ENCODE assay signal across 1 cellular context in the genomic region with DNA sequence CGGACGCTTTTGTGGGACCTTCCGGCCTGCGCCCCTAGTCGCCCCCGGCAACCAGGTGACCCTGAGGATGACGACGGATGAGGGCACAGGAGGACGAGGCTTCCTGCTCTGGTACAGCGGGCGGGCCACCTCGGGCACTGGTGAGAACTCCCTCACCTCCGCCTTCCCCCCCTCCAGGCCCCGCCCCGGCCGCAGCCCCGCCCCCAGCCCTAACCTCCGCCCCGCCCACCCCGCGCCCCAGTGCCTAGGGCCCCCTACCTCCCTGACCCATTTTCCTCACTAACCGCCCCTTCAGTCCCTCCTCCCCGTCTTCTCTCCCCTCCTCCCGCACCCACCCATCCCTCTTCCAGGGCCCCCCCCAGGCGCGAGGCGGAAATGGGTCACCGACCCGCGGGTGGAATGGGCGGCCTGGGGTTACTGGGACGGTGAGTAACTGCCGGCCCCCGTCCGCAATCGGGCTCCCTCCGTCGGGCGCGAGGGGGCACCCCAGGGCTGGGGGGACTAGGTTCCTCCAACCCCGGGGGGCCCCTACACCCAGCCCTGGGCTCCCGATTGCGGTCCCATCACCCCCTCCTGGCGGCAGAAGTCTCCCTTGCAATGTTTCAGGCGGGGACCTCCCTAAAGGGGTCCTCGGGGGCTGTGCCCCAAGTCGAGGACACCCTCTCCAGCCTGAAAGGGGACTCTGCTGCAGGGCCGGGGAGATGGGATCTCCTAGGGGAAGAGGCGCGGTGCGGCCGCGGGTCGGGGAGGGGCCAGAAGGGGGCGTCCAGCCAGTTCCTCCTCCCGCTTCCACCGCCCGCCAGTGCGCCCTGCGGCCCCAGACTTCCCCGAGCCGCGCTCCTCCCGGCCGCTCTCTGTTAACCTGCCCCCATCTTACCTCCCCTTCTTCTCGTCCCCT.
TF ChIP-seq lines count a peak whose summit lies in the region.

No MANE protein-coding gene starts in this region.

TF ChIP-seq in K562, 482 proteins besides CTCF, POLR2A, EP300 and RAD21 (continued from another document and continues in another):
- TF ChIP-seq GTF2B (IDR thresholded peaks at IDR 0.05; ENCODE audit: extremely low read depth, insufficient read length) = no peak
- TF ChIP-seq MLX (CRISPR knock-in tag; conservative IDR thresholded peaks at IDR 0.05) = no peak
- TF ChIP-seq, protein P1, sequence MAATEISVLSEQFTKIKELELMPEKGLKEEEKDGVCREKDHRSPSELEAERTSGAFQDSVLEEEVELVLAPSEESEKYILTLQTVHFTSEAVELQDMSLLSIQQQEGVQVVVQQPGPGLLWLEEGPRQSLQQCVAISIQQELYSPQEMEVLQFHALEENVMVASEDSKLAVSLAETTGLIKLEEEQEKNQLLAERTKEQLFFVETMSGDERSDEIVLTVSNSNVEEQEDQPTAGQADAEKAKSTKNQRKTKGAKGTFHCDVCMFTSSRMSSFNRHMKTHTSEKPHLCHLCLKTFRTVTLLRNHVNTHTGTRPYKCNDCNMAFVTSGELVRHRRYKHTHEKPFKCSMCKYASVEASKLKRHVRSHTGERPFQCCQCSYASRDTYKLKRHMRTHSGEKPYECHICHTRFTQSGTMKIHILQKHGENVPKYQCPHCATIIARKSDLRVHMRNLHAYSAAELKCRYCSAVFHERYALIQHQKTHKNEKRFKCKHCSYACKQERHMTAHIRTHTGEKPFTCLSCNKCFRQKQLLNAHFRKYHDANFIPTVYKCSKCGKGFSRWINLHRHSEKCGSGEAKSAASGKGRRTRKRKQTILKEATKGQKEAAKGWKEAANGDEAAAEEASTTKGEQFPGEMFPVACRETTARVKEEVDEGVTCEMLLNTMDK (IDR thresholded peaks at IDR 0.05; ENCODE audit: borderline replicate concordance, insufficient read depth, low read depth, low read length, poor library complexity, severe bottlenecking) = peak; percentile 99
- TF ChIP-seq, protein P2, sequence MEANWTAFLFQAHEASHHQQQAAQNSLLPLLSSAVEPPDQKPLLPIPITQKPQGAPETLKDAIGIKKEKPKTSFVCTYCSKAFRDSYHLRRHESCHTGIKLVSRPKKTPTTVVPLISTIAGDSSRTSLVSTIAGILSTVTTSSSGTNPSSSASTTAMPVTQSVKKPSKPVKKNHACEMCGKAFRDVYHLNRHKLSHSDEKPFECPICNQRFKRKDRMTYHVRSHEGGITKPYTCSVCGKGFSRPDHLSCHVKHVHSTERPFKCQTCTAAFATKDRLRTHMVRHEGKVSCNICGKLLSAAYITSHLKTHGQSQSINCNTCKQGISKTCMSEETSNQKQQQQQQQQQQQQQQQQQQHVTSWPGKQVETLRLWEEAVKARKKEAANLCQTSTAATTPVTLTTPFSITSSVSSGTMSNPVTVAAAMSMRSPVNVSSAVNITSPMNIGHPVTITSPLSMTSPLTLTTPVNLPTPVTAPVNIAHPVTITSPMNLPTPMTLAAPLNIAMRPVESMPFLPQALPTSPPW (CRISPR knock-in tag; IDR thresholded peaks at IDR 0.05) = peak; percentile 95
- TF ChIP-seq CTBP1 (IDR thresholded peaks at IDR 0.05; ENCODE audit: borderline replicate concordance) = peak; percentile 92
- no peak for TF ChIP-seq HDAC8 (tag; IDR thresholded peaks at IDR 0.05)
- 0 out of 2 replicates have a peak, but pooled peaks have one; percentile 31 for TF ChIP-seq SMARCA5 (IDR thresholded peaks at IDR 0.05)
- TF ChIP-seq DLX4 (CRISPR knock-in tag; IDR thresholded peaks at IDR 0.05) = no peak
- TF ChIP-seq CCAR2 (IDR thresholded peaks at IDR 0.05; ENCODE audit: low read depth, low read length) = no peak
- TF ChIP-seq TEAD1 (CRISPR knock-in tag; IDR thresholded peaks at IDR 0.05) = peak in 1 of 2 experiments; percentile 27; a peak in 1 of 4 replicates
- no peak for TF ChIP-seq C11orf30 (IDR thresholded peaks at IDR 0.05; ENCODE audit: low read depth)
- peak; percentile 85; the same call in 1 of the 2 replicates for TF ChIP-seq NBN (IDR thresholded peaks at IDR 0.05; ENCODE audit: low read depth)
- TF ChIP-seq CBX2 (IDR thresholded peaks at IDR 0.05; ENCODE audit: insufficient read depth, low read length, poor library complexity, severe bottlenecking) = no peak
- TF ChIP-seq PCBP1 (IDR thresholded peaks at IDR 0.05; ENCODE audit: low read depth, low read length, poor library complexity, severe bottlenecking) = peak; percentile 46
- TF ChIP-seq FOXP4 (CRISPR knock-in tag; IDR thresholded peaks at IDR 0.05; ENCODE audit: borderline replicate concordance) = no peak
- peak; percentile 79 for TF ChIP-seq POLR2G (IDR thresholded peaks at IDR 0.05; ENCODE audit: low read depth, low read length)
- no peak for TF ChIP-seq ZNF140 (CRISPR knock-in tag; IDR thresholded peaks at IDR 0.05)
- TF ChIP-seq ZC3H8 (IDR thresholded peaks at IDR 0.05) = no peak
- no peak for TF ChIP-seq HNRNPUL1 (IDR thresholded peaks at IDR 0.05; ENCODE audit: low read length)
- no peak for TF ChIP-seq SRSF3 (IDR thresholded peaks at IDR 0.05; ENCODE audit: insufficient read depth, low read length)
- 0 out of 2 replicates have a peak, but pooled peaks have one; percentile 54 for TF ChIP-seq ZNF197 (CRISPR knock-in tag; IDR thresholded peaks at IDR 0.05; ENCODE audit: low read depth)
- TF ChIP-seq ZBTB12 (CRISPR knock-in tag; IDR thresholded peaks at IDR 0.05) = no peak
- peak; percentile 4; the same call in 1 of the 2 replicates for TF ChIP-seq MGA (IDR thresholded peaks at IDR 0.05)
